In the genomic region with DNA sequence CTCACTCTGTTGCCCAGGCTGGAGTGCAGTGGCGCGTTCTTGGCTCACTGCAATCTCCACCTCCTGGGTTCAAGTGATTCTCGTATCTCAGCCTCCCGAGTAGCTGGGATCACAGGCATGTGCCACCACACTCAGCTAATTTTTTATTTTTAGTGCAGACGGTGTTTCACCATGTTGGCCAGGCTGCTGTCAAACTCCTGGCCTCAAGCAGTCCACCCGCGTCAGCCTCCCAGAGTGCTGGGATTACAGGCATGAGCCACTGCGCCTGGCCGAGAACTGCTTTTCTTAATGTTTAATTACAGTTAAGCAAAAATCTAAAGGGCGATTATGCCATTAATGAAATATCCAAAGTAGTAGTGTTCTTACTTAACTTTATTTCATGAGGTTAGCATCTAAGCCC, we compare ENCODE assay signal across 4 cellular contexts.
"Had no signal": no experiment of that assay in that cellular context is flagged by ENCODE, and none has a peak within 500 bp of the region (broad histone marks: within the 10 kb centered on the region; RNA-seq: fewer than 3 reads in every experiment).

No MANE protein-coding gene starts in this region.

- DNase-seq: H9, HCEC 1CT, IMR-90 had no signal

- H3K4me3 ChIP-seq: GM23338 had no signal

- ATAC-seq: GM23338 had no signal
